8 cellular contexts compared by ENCODE assay signal in genomic region chr6:150866147-150867073, GRCh38. TPM values are rescaled to one million over a fixed set of nuclear protein-coding genes. Genes with fewer than 3 reads are reported as not detected.
DNase-seq lines count a peak whose midpoint lies in the region; ATAC-seq and TF ChIP-seq lines count a peak whose summit lies in the region.

No MANE protein-coding gene starts in this region.

- no peaks in the 10 kb centered on the region for H3K4me1 ChIP-seq in breast epithelium

- no peaks in the 10 kb centered on the region for H3K36me3 ChIP-seq in breast epithelium

- no peaks in the 10 kb centered on the region for H3K9me3 ChIP-seq in breast epithelium

- no peaks in the 10 kb centered on the region for H3K27me3 ChIP-seq in breast epithelium

- TF ChIP-seq POLR2A in breast epithelium (IDR thresholded peaks at IDR 0.05): no peak

- peak overlapping the region; percentile 79 to 94 for H3K27ac ChIP-seq in breast epithelium

- peak; percentile 70 for ATAC-seq in HG02938 (IDR thresholded peaks at IDR 0.05; ENCODE audit: unreplicated experiment)

- intact Hi-C loops in breast epithelium (cut with DNase I; ENCODE audit: low total_unique reads): no loop called here

- TF ChIP-seq CTCF in WI38 (IDR thresholded peaks at IDR 0.05; ENCODE audit: low read depth, low read length) (no peak), breast epithelium (IDR thresholded peaks at IDR 0.05) (no peak)

- H3K4me3 ChIP-seq in WI38 (ENCODE audit: low read depth, low read length) (peak overlapping the region; percentile 80), breast epithelium (peak overlapping the region; percentile 68 to 93 (median 72))

- DNase-seq in SIG-M5 treated with dmso at 0.1 percent for 504 hours (lab: John Stamatoyannopoulos, UW; ENCODE audit: unreplicated experiment): peak; percentile 54
- DNase-seq in SIG-M5 (lab: John Stamatoyannopoulos, UW): no peak
- peak; percentile 60 for DNase-seq in NCI-H2107 (lab: John Stamatoyannopoulos, UW)
- DNase-seq in breast epithelium (ENCODE audit: low spot score in 2 of 2): peak; percentile 51 to 54
- DNase-seq in inferior parietal cortex (ENCODE audit: extremely low spot score): peak; percentile 68
- peak; percentile 66 for DNase-seq in smooth muscle cell of the brain vasculature (ENCODE audit: low read depth, low spot score)

RNA-seq across cellular contexts. Expression of gene MTHFD1L, which starts 0.9 kb away (rescaled TPM):
- 10 to 100 TPM in 2 of 3 donors, 1 to 10 TPM in 1; 3.5 to 15.1 (median 11.0) TPM for total RNA-seq in breast epithelium
